ENCODE assay signal across 1 cellular context in the genomic region with DNA sequence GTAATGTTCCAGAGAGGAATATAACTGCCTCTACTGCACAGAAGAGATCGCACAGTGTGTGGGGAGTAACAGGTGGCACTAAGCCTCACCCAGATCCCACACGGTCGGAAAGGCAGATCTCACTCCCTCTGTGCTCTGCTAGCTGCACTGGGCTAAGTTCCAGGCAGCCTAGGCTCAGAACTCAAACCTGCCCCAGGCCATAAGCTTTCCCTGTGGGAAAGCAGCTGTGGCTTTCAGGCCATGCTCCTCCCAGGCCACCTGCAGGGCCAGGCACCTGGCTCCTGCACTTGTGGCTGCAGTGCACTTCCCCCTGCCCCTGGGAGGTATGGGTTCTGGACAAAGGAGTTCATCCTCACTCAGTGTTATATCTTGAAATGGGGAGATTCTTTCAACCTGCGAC.
TF ChIP-seq lines count a peak whose summit lies in the region.

No MANE protein-coding gene starts in this region.

TF ChIP-seq in WTC11, 78 proteins besides CTCF, POLR2A, EP300 and RAD21 (continued from another document and continues in another):
- 0 out of 2 replicates have a peak, but pooled peaks have one; percentile 28 for TF ChIP-seq IRF1 (CRISPR knock-in tag; IDR thresholded peaks at IDR 0.05)
- no peak for TF ChIP-seq AR (CRISPR knock-in tag; IDR thresholded peaks at IDR 0.05)
- no peak for TF ChIP-seq ZNF532 (CRISPR knock-in tag; IDR thresholded peaks at IDR 0.05; ENCODE audit: borderline replicate concordance)
- no peak for TF ChIP-seq ZNF232 (CRISPR knock-in tag; IDR thresholded peaks at IDR 0.05)
- TF ChIP-seq ZNF423 (CRISPR knock-in tag; IDR thresholded peaks at IDR 0.05) = peak; percentile 23; the same call in 1 of the 2 replicates
- TF ChIP-seq, protein P1, sequence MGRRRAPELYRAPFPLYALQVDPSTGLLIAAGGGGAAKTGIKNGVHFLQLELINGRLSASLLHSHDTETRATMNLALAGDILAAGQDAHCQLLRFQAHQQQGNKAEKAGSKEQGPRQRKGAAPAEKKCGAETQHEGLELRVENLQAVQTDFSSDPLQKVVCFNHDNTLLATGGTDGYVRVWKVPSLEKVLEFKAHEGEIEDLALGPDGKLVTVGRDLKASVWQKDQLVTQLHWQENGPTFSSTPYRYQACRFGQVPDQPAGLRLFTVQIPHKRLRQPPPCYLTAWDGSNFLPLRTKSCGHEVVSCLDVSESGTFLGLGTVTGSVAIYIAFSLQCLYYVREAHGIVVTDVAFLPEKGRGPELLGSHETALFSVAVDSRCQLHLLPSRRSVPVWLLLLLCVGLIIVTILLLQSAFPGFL (CRISPR knock-in tag; IDR thresholded peaks at IDR 0.05; ENCODE audit: borderline replicate concordance) = no peak
- no peak for TF ChIP-seq ZNF425 (CRISPR knock-in tag; conservative IDR thresholded peaks at IDR 0.05)
- no peak for TF ChIP-seq ZNF263 (CRISPR knock-in tag; IDR thresholded peaks at IDR 0.05; ENCODE audit: low read depth)
- TF ChIP-seq RORB (CRISPR knock-in tag; IDR thresholded peaks at IDR 0.05) = no peak
- TF ChIP-seq ZNF121 (CRISPR knock-in tag; IDR thresholded peaks at IDR 0.05) = peak; percentile 56; the same call in 1 of the 2 replicates
- TF ChIP-seq JAZF1 (CRISPR knock-in tag; IDR thresholded peaks at IDR 0.05) = no peak
- TF ChIP-seq NR1H2 (CRISPR knock-in tag; IDR thresholded peaks at IDR 0.05) = no peak
- TF ChIP-seq, protein P2, sequence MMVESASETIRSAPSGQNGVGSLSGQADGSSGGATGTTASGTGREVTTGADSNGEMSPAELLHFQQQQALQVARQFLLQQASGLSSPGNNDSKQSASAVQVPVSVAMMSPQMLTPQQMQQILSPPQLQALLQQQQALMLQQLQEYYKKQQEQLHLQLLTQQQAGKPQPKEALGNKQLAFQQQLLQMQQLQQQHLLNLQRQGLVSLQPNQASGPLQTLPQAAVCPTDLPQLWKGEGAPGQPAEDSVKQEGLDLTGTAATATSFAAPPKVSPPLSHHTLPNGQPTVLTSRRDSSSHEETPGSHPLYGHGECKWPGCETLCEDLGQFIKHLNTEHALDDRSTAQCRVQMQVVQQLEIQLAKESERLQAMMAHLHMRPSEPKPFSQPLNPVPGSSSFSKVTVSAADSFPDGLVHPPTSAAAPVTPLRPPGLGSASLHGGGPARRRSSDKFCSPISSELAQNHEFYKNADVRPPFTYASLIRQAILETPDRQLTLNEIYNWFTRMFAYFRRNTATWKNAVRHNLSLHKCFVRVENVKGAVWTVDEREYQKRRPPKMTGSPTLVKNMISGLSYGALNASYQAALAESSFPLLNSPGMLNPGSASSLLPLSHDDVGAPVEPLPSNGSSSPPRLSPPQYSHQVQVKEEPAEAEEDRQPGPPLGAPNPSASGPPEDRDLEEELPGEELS (CRISPR knock-in tag; IDR thresholded peaks at IDR 0.05) = 0 out of 2 replicates have a peak, but pooled peaks have one; percentile 46
- TF ChIP-seq, protein P3, sequence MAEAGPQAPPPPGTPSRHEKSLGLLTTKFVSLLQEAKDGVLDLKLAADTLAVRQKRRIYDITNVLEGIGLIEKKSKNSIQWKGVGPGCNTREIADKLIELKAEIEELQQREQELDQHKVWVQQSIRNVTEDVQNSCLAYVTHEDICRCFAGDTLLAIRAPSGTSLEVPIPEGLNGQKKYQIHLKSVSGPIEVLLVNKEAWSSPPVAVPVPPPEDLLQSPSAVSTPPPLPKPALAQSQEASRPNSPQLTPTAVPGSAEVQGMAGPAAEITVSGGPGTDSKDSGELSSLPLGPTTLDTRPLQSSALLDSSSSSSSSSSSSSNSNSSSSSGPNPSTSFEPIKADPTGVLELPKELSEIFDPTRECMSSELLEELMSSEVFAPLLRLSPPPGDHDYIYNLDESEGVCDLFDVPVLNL (CRISPR knock-in tag; IDR thresholded peaks at IDR 0.05; ENCODE audit: borderline replicate concordance, low read depth) = no peak
- no peak for TF ChIP-seq ZNF512 (CRISPR knock-in tag; IDR thresholded peaks at IDR 0.05; ENCODE audit: borderline replicate concordance)
- TF ChIP-seq GABPB1 (CRISPR knock-in tag; IDR thresholded peaks at IDR 0.05) = no peak
- TF ChIP-seq E2F1 (CRISPR knock-in tag; IDR thresholded peaks at IDR 0.05) = no peak
- no peak for TF ChIP-seq AFF4 (CRISPR knock-in tag; IDR thresholded peaks at IDR 0.05; ENCODE audit: borderline replicate concordance)
- TF ChIP-seq, protein P4, sequence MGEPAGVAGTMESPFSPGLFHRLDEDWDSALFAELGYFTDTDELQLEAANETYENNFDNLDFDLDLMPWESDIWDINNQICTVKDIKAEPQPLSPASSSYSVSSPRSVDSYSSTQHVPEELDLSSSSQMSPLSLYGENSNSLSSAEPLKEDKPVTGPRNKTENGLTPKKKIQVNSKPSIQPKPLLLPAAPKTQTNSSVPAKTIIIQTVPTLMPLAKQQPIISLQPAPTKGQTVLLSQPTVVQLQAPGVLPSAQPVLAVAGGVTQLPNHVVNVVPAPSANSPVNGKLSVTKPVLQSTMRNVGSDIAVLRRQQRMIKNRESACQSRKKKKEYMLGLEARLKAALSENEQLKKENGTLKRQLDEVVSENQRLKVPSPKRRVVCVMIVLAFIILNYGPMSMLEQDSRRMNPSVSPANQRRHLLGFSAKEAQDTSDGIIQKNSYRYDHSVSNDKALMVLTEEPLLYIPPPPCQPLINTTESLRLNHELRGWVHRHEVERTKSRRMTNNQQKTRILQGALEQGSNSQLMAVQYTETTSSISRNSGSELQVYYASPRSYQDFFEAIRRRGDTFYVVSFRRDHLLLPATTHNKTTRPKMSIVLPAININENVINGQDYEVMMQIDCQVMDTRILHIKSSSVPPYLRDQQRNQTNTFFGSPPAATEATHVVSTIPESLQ (CRISPR knock-in tag; IDR thresholded peaks at IDR 0.05) = no peak
- TF ChIP-seq MXD4 (CRISPR knock-in tag; IDR thresholded peaks at IDR 0.05; ENCODE audit: borderline replicate concordance) = no peak
- no peak for TF ChIP-seq NFATC4 (CRISPR knock-in tag; IDR thresholded peaks at IDR 0.05)
